Comparison of ENCODE assay signal across 21 cellular contexts in genomic region chr22:38290347-38290746, GRCh38. TPM values are rescaled to one million over a fixed set of nuclear protein-coding genes. Genes with fewer than 3 reads are reported as not detected.
DNase-seq lines count a peak whose midpoint lies in the region; ATAC-seq and TF ChIP-seq lines count a peak whose summit lies in the region.
"Had no signal": no experiment of that assay in that cellular context is flagged by ENCODE, and none has a peak within 500 bp of the region (broad histone marks: within the 10 kb centered on the region; RNA-seq: fewer than 3 reads in every experiment).

No MANE protein-coding gene starts in this region.

- 92 to 93% methylated on average over 8 of the region's 8 CpGs for WGBS in ectodermal cell, 2 experiments
- no CpG with 5 or more reads among the region's 8 CpGs for WGBS in trophoblast cell (ENCODE audit: extremely low coverage, insufficient coverage, insufficient read length)

- H3K9me3 ChIP-seq in ectodermal cell (ENCODE audit: control insufficient read depth, low read length) (no peaks in the 10 kb centered on the region), trophoblast cell (ENCODE audit: insufficient read depth, low read depth, low read length) (peaks cover 2% of the 10 kb centered on the region)
- H3K9me3 ChIP-seq: heart left ventricle, vagina had no signal

- peaks cover 9% of the 10 kb centered on the region for H3K4me1 Mint-ChIP-seq in CD14-positive monocyte
- H3K4me1 Mint-ChIP-seq: activated naive CD4-positive, alpha-beta T cell treated with anti-CD3 and anti-CD28 coated beads, Interleukin-2, amount 10 ng/mL, durations not matched to agents 7 days and 5 days; naive thymus-derived CD4-positive, alpha-beta T cell had no signal

- peak overlapping the region in 2 of 7 donors; percentile 10 to 46 for H3K27ac Mint-ChIP-seq in CD14-positive monocyte
- H3K27ac Mint-ChIP-seq: activated CD8-positive, alpha-beta T cell treated with anti-CD3 and anti-CD28 coated beads, Interleukin-2, amount 10 ng/mL, durations not matched to agents 7 days and 5 days; activated naive CD4-positive, alpha-beta T cell treated with anti-CD3 and anti-CD28 coated beads, Interleukin-2, amount 10 ng/mL, durations not matched to agents 7 days and 5 days; activated T-cell treated with anti-CD3 and anti-CD28 coated beads, Interleukin-2, amount 50 U/mL, for 24 hours had no signal

- H3K27me3 ChIP-seq in ectodermal cell (ENCODE audit: control insufficient read depth, insufficient read depth, low read length, poor library complexity, severe bottlenecking) (no peaks in the 10 kb centered on the region), trophoblast cell (ENCODE audit: insufficient read depth, low read length) (no peaks in the 10 kb centered on the region)
- H3K27me3 ChIP-seq: heart left ventricle, vagina had no signal

- H3K27ac ChIP-seq in ectodermal cell (ENCODE audit: insufficient read depth, low read depth, low read length, poor library complexity, severe bottlenecking) (peak overlapping the region; percentile 36), trophoblast cell (ENCODE audit: low read depth, low read length) (peak overlapping the region; percentile 55)
- H3K27ac ChIP-seq: vagina, WERI-Rb-1 had no signal

- peak overlapping the region; percentile 45 for H4K91ac ChIP-seq in trophoblast cell (ENCODE audit: low read depth, low read length)

- H3K36me3 Mint-ChIP-seq in CD14-positive monocyte: peaks cover 22 to 27% of the 10 kb centered on the region in 2 donors

- intact Hi-C loops in CD14-positive monocyte (cut with micrococcal nuclease): no loop called here

- peak; percentile 31 for DNase-seq in NCI-H69 (lab: John Stamatoyannopoulos, UW)
- peak; percentile 47 to 67 for DNase-seq in trophoblast cell
- DNase-seq in DMS53 (lab: John Stamatoyannopoulos, UW): no peak
- DNase-seq in GM03348 (ENCODE audit: low spot score): no peak
- DNase-seq in CD14-positive monocyte (ENCODE audit: low spot score): no peak
- DNase-seq: activated CD8-positive, alpha-beta T cell treated with anti-CD3 and anti-CD28 coated beads, Interleukin-2, amount 10 ng/mL, durations not matched to agents 7 days and 5 days; activated naive CD4-positive, alpha-beta T cell treated with anti-CD3 and anti-CD28 coated beads, Interleukin-2, amount 10 ng/mL, durations not matched to agents 7 days and 5 days; activated T-cell treated with anti-CD3 and anti-CD28 coated beads, Interleukin-2, amount 50 U/mL, for 24 hours; effector memory CD4-positive, alpha-beta T cell; heart left ventricle; islet precursor cell; naive thymus-derived CD4-positive, alpha-beta T cell; NCI-H1092 treated with DMSO at 0.1 percent for 48 hours; stimulated activated CD4-positive, alpha-beta T cell treated with anti-CD3 and anti-CD28 coated beads, Interleukin-4, amount 100 ng/mL, for 24 hours; T-helper 2 cell; WERI-Rb-1 had no signal

- no peak overlapping the region for H3K14ac ChIP-seq in trophoblast cell (ENCODE audit: low read length)

- peaks cover 0 to 3% (median 0%) of the 10 kb centered on the region in 7 donors for H3K9me3 Mint-ChIP-seq in CD14-positive monocyte
- H3K9me3 Mint-ChIP-seq: activated naive CD4-positive, alpha-beta T cell treated with anti-CD3 and anti-CD28 coated beads, Interleukin-2, amount 10 ng/mL, durations not matched to agents 7 days and 5 days; activated T-cell treated with anti-CD3 and anti-CD28 coated beads, Interleukin-2, amount 50 U/mL, for 24 hours; naive thymus-derived CD4-positive, alpha-beta T cell had no signal

- H4K8ac ChIP-seq in trophoblast cell (ENCODE audit: low read depth, low read length): no peak overlapping the region

- no peak overlapping the region for H3K4me3 ChIP-seq in ectodermal cell (ENCODE audit: insufficient read depth, low read depth, low read length)
- H3K4me3 ChIP-seq in trophoblast cell (ENCODE audit: low read depth, low read length): no peak overlapping the region
- H3K4me3 ChIP-seq: heart left ventricle, skin epidermis, vagina had no signal

- H2BK120ac ChIP-seq in trophoblast cell (ENCODE audit: insufficient read depth, low read length, poor library complexity): peak overlapping the region; percentile 44

- peaks cover 1% of the 10 kb centered on the region for H3K79me2 ChIP-seq in trophoblast cell (ENCODE audit: control insufficient read depth, insufficient read depth, low read length, poor library complexity)

- TF ChIP-seq POLR2A in GM18951 (IDR thresholded peaks at IDR 0.05; ENCODE audit: extremely low read depth, insufficient read depth, insufficient read length): peak; percentile 13

- no peak overlapping the region for H3K18ac ChIP-seq in trophoblast cell (ENCODE audit: low read length)

- peaks cover 28% of the 10 kb centered on the region for H3K36me3 ChIP-seq in ectodermal cell (ENCODE audit: control insufficient read depth, insufficient read depth, low read length)
- peaks cover 49 to 50% of the 10 kb centered on the region in 2 experiments for H3K36me3 ChIP-seq in trophoblast cell (ENCODE audit: control insufficient read depth in 1 of 2, insufficient read depth in 2 of 2, low read length in 2 of 2)

- peak overlapping the region; percentile 51 for H2BK5ac ChIP-seq in trophoblast cell (ENCODE audit: low read depth, low read length, poor library complexity)

- ATAC-seq in GM18520 (IDR thresholded peaks at IDR 0.05; ENCODE audit: unreplicated experiment): no peak
- ATAC-seq: activated CD8-positive, alpha-beta T cell treated with anti-CD3 and anti-CD28 coated beads, Interleukin-2, amount 10 ng/mL, durations not matched to agents 7 days and 5 days; naive thymus-derived CD4-positive, alpha-beta T cell had no signal

- no peak overlapping the region for H3K4ac ChIP-seq in trophoblast cell (ENCODE audit: low read depth, low read length)

- no peak overlapping the region for H3K9ac ChIP-seq in trophoblast cell (ENCODE audit: low read length)

- no peak overlapping the region for H3K23ac ChIP-seq in trophoblast cell (ENCODE audit: low read length)

- H4K12ac ChIP-seq in trophoblast cell (ENCODE audit: low read depth, low read length): peak overlapping the region; percentile 11

- no peak overlapping the region for H3K4me3 Mint-ChIP-seq in CD14-positive monocyte
- H3K4me3 Mint-ChIP-seq: activated CD8-positive, alpha-beta T cell treated with anti-CD3 and anti-CD28 coated beads, Interleukin-2, amount 10 ng/mL, durations not matched to agents 7 days and 5 days; activated naive CD4-positive, alpha-beta T cell treated with anti-CD3 and anti-CD28 coated beads, Interleukin-2, amount 10 ng/mL, durations not matched to agents 7 days and 5 days; activated T-cell treated with anti-CD3 and anti-CD28 coated beads, Interleukin-2, amount 50 U/mL, for 24 hours; naive thymus-derived CD4-positive, alpha-beta T cell had no signal

- H2AK5ac ChIP-seq in trophoblast cell (ENCODE audit: low read length): no peak overlapping the region

- no peak for TF ChIP-seq CTCF in CD14-positive monocyte (IDR thresholded peaks at IDR 0.05)

- no peak overlapping the region for H3K4me2 ChIP-seq in trophoblast cell (ENCODE audit: low read length)

- peaks cover 0 to 3% (median 0%) of the 10 kb centered on the region in 3 donors for H3K27me3 Mint-ChIP-seq in CD14-positive monocyte (ENCODE audit: low read depth in 3 of 3)
- H3K27me3 Mint-ChIP-seq: activated naive CD4-positive, alpha-beta T cell treated with anti-CD3 and anti-CD28 coated beads, Interleukin-2, amount 10 ng/mL, durations not matched to agents 7 days and 5 days; activated T-cell treated with anti-CD3 and anti-CD28 coated beads, Interleukin-2, amount 50 U/mL, for 24 hours; naive thymus-derived CD4-positive, alpha-beta T cell had no signal

- no peaks in the 10 kb centered on the region for H3K4me1 ChIP-seq in ectodermal cell (ENCODE audit: control insufficient read depth, insufficient read depth, low read length)
- peaks cover 36 to 37% of the 10 kb centered on the region in 2 experiments for H3K4me1 ChIP-seq in trophoblast cell (ENCODE audit: control insufficient read depth in 1 of 2, insufficient read depth in 2 of 2, low read length in 2 of 2)
- H3K4me1 ChIP-seq: vagina had no signal

- peaks cover 18% of the 10 kb centered on the region for H3K79me1 ChIP-seq in trophoblast cell (ENCODE audit: low read length)

- in situ Hi-C loops in GM18951 (cut with MboI; ENCODE audit: low sequenced_read_pairs, unreplicated experiment): no loop called here

- H2BK12ac ChIP-seq in trophoblast cell (ENCODE audit: low read length): no peak overlapping the region

- no peak overlapping the region for H2AFZ ChIP-seq in trophoblast cell (ENCODE audit: insufficient read depth, low read length, poor library complexity)

RNA-seq across cellular contexts. Expression of gene TMEM184B, which starts 17.5 kb away (rescaled TPM):
- polyA plus RNA-seq in ectodermal cell (2013, experiment 1 of 4): 56.9 TPM
- 57.9 TPM for polyA plus RNA-seq in ectodermal cell (2013, experiment 2 of 4)
- polyA plus RNA-seq in ectodermal cell (2013, experiment 3 of 4): 47.7 TPM
- 51.7 TPM for polyA plus RNA-seq in ectodermal cell (2013, experiment 4 of 4)
- 88.3 and 94.8 TPM in 2 replicates for polyA plus RNA-seq in trophoblast cell (2013)
- polyA plus RNA-seq in CD14-positive monocyte: 10 to 100 TPM in 1 of 2 donors, 1 to 10 TPM in 1; 7.4 to 10.6 TPM

RNA-seq across cellular contexts. Expression of gene CSNK1E, which starts 26.9 kb away (rescaled TPM):
- 175 TPM for polyA plus RNA-seq in ectodermal cell (2013, experiment 1 of 4)
- 173 TPM for polyA plus RNA-seq in ectodermal cell (2013, experiment 2 of 4)
- 122 TPM for polyA plus RNA-seq in ectodermal cell (2013, experiment 3 of 4)
- 140 TPM for polyA plus RNA-seq in ectodermal cell (2013, experiment 4 of 4)
- polyA plus RNA-seq in trophoblast cell (2013): 172 and 176 TPM in 2 replicates
- 1 to 10 TPM; 1.9 to 3.1 TPM for polyA plus RNA-seq in CD14-positive monocyte

Comparison
In these comparisons a context has a peak if more than half of its experiments do, and no peak if none do; other contexts are left out.
1. DNase-seq: peak in NCI-H69 (single experiment) and trophoblast cell (2 of 2); none in DMS53 (single experiment), GM03348 (single experiment) and CD14-positive monocyte (single experiment).